In the genomic region with DNA sequence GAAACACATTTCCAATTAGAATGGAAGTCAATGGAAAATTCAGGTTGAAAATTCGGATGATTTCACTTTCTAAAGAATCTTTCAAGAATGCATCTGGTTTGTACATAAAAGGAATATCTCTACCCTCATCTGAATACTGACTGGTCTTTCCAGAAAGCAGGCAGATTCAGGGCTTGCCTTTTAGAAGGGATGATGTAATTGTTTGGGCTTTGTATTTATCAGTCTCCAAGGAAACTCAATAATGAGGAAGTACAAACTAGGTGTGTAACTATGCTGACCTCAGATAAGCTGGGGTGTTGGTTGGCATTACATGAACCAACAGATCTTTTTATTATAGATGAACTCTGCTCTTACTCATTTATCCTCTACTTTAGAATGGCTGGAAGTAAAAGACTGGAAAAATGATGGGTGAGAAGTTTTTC, we compare ENCODE assay signal across 8 cellular contexts. TPM values are rescaled to one million over a fixed set of nuclear protein-coding genes. Genes with fewer than 3 reads are reported as not detected.
DNase-seq lines count a peak whose midpoint lies in the region; ATAC-seq, FAIRE-seq and TF ChIP-seq lines count a peak whose summit lies in the region.

No MANE protein-coding gene starts in this region.

- TF ChIP-seq CTCF in transverse colon (IDR thresholded peaks at IDR 0.05), result no peak

- DNase-seq in ELR (ENCODE audit: low read depth), result peak; percentile 87
- no peak for DNase-seq in transverse colon
- no peak for DNase-seq in activated CD8-positive, alpha-beta T cell treated with anti-CD3 and anti-CD28 coated beads, Interleukin-2, amount 10 ng/mL, durations not matched to agents 7 days and 5 days
- DNase-seq in SHP77 treated with DMSO at 0.1 percent for 48 hours (lab: John Stamatoyannopoulos, UW), result no peak

- POLR2A ChIA-PET in activated CD8-positive, alpha-beta T cell treated with anti-CD3 and anti-CD28 coated beads, Interleukin-2, amount 10 ng/mL, durations not matched to agents 7 days and 5 days (lab: Charles Lee), result no interaction called here

- no peaks in the 10 kb centered on the region for H3K36me3 Mint-ChIP-seq in activated CD8-positive, alpha-beta T cell treated with anti-CD3 and anti-CD28 coated beads, Interleukin-2, amount 10 ng/mL, durations not matched to agents 7 days and 5 days (ENCODE audit: low read depth)

- intact Hi-C loops in transverse colon (cut with DNase I; ENCODE audit: low total_unique reads), result no loop called here

- WGBS in adipose tissue, 3 donors, result 25 to 59% (median 35%) methylated on average over 1 of the region's 1 CpG
- WGBS in transverse colon (ENCODE audit: low coverage in 1 of 2), 2 donors, result 18 to 25% methylated on average over 1 of the region's 1 CpG

- H3K27me3 Mint-ChIP-seq in activated CD8-positive, alpha-beta T cell treated with anti-CD3 and anti-CD28 coated beads, Interleukin-2, amount 10 ng/mL, durations not matched to agents 7 days and 5 days (ENCODE audit: low read depth), result peaks cover 3% of the 10 kb centered on the region

- H3K27ac Mint-ChIP-seq in activated CD8-positive, alpha-beta T cell treated with anti-CD3 and anti-CD28 coated beads, Interleukin-2, amount 10 ng/mL, durations not matched to agents 7 days and 5 days, result no peak overlapping the region

- peaks cover 0 to 21% (median 6%) of the 10 kb centered on the region in 4 donors for H3K36me3 ChIP-seq in transverse colon

- H3K27ac ChIP-seq in adipose tissue (ENCODE audit: low read depth, low read length), result peak overlapping the region; percentile 72
- H3K27ac ChIP-seq in transverse colon, result peak overlapping the region; percentile 73 to 88 (median 86)

- no peak overlapping the region for H3K4me3 Mint-ChIP-seq in activated CD8-positive, alpha-beta T cell treated with anti-CD3 and anti-CD28 coated beads, Interleukin-2, amount 10 ng/mL, durations not matched to agents 7 days and 5 days

- TF ChIP-seq POLR2A in transverse colon (IDR thresholded peaks at IDR 0.05), result no peak

- peak; percentile 91 for ATAC-seq in GM21786 (IDR thresholded peaks at IDR 0.05; ENCODE audit: unreplicated experiment)
- no peak for ATAC-seq in activated CD8-positive, alpha-beta T cell treated with anti-CD3 and anti-CD28 coated beads, Interleukin-2, amount 10 ng/mL, durations not matched to agents 7 days and 5 days

- in situ Hi-C loops in transverse colon (cut with MboI; ENCODE audit: low pct_ligation_motif_present in 1 of 4, low pct_unique_long_range_greater_than_20kb in 1 of 4, low sequenced_read_pairs in 3 of 4), result no loop called here

- CTCF ChIA-PET in activated CD8-positive, alpha-beta T cell treated with anti-CD3 and anti-CD28 coated beads, Interleukin-2, amount 10 ng/mL, durations not matched to agents 7 days and 5 days (lab: Charles Lee), result no interaction called here

- H3K4me1 ChIP-seq in transverse colon, result peaks cover 20 to 50% (median 37%) of the 10 kb centered on the region in 4 donors

- H3K9me3 ChIP-seq in transverse colon, result no peaks in the 10 kb centered on the region

- TF ChIP-seq RAD21 in Ishikawa (IDR thresholded peaks at IDR 0.05; ENCODE audit: low read depth), result no peak

- H3K4me1 Mint-ChIP-seq in activated CD8-positive, alpha-beta T cell treated with anti-CD3 and anti-CD28 coated beads, Interleukin-2, amount 10 ng/mL, durations not matched to agents 7 days and 5 days (ENCODE audit: low read depth), result no peaks in the 10 kb centered on the region

- H3K4me3 ChIP-seq in transverse colon, result peak overlapping the region in 1 of 4 donors; percentile 4

- peak; percentile 96 for FAIRE-seq in islet of Langerhans (lab: Jason Lieb, UNC)

- no peak for TF ChIP-seq EP300 in Ishikawa (IDR thresholded peaks at IDR 0.05; ENCODE audit: borderline replicate concordance)
- peak; percentile 96 for TF ChIP-seq EP300 in transverse colon (IDR thresholded peaks at IDR 0.05; ENCODE audit: low read depth)

- H3K9me3 Mint-ChIP-seq in activated CD8-positive, alpha-beta T cell treated with anti-CD3 and anti-CD28 coated beads, Interleukin-2, amount 10 ng/mL, durations not matched to agents 7 days and 5 days (ENCODE audit: insufficient read depth), result no peaks in the 10 kb centered on the region

- no peaks in the 10 kb centered on the region for H3K27me3 ChIP-seq in transverse colon

TF ChIP-seq in Ishikawa, 13 proteins besides CTCF, POLR2A, EP300 and RAD21:
- TF ChIP-seq TEAD4 (IDR thresholded peaks at IDR 0.05) (no peak), TAF1 (IDR thresholded peaks at IDR 0.05; ENCODE audit: low read depth) (no peak), ZBTB7A (IDR thresholded peaks at IDR 0.05; ENCODE audit: low read depth) (no peak), NFIC (IDR thresholded peaks at IDR 0.05) (0 out of 2 replicates have a peak, but pooled peaks have one; percentile 7), CEBPB (IDR thresholded peaks at IDR 0.05) (0 out of 2 replicates have a peak, but pooled peaks have one; percentile 18)
- TF ChIP-seq, protein P1, sequence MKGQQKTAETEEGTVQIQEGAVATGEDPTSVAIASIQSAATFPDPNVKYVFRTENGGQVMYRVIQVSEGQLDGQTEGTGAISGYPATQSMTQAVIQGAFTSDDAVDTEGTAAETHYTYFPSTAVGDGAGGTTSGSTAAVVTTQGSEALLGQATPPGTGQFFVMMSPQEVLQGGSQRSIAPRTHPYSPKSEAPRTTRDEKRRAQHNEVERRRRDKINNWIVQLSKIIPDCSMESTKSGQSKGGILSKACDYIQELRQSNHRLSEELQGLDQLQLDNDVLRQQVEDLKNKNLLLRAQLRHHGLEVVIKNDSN (IDR thresholded peaks at IDR 0.05), result no peak
- TF ChIP-seq, protein P2, sequence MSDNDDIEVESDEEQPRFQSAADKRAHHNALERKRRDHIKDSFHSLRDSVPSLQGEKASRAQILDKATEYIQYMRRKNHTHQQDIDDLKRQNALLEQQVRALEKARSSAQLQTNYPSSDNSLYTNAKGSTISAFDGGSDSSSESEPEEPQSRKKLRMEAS (IDR thresholded peaks at IDR 0.05), result no peak
- TF ChIP-seq, protein P3, sequence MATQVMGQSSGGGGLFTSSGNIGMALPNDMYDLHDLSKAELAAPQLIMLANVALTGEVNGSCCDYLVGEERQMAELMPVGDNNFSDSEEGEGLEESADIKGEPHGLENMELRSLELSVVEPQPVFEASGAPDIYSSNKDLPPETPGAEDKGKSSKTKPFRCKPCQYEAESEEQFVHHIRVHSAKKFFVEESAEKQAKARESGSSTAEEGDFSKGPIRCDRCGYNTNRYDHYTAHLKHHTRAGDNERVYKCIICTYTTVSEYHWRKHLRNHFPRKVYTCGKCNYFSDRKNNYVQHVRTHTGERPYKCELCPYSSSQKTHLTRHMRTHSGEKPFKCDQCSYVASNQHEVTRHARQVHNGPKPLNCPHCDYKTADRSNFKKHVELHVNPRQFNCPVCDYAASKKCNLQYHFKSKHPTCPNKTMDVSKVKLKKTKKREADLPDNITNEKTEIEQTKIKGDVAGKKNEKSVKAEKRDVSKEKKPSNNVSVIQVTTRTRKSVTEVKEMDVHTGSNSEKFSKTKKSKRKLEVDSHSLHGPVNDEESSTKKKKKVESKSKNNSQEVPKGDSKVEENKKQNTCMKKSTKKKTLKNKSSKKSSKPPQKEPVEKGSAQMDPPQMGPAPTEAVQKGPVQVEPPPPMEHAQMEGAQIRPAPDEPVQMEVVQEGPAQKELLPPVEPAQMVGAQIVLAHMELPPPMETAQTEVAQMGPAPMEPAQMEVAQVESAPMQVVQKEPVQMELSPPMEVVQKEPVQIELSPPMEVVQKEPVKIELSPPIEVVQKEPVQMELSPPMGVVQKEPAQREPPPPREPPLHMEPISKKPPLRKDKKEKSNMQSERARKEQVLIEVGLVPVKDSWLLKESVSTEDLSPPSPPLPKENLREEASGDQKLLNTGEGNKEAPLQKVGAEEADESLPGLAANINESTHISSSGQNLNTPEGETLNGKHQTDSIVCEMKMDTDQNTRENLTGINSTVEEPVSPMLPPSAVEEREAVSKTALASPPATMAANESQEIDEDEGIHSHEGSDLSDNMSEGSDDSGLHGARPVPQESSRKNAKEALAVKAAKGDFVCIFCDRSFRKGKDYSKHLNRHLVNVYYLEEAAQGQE (IDR thresholded peaks at IDR 0.05; ENCODE audit: low read depth), result no peak
TF ChIP-seq in Ishikawa: peak in this region for 2.

RNA-seq across cellular contexts. Expression of a gene that starts 24.1 kb away (rescaled TPM):
- 100 to 1,000 TPM in 2 of 3 donors, 10 to 100 TPM in 1; 70.4 to 239 (median 228) TPM for polyA plus RNA-seq in adipose tissue
- total RNA-seq in transverse colon, result 100 to 1,000 TPM; 201 to 259 (median 225) TPM
- total RNA-seq in activated CD8-positive, alpha-beta T cell treated with anti-CD3 and anti-CD28 coated beads, Interleukin-2, amount 10 ng/mL, durations not matched to agents 7 days and 5 days, result 1 to 10 TPM; 9.4 to 9.5 TPM

Comparison
In these comparisons a context has a peak if more than half of its experiments do, and no peak if none do; other contexts are left out.
1. RNA of a gene that starts 24.1 kb away (total RNA-seq): 201 to 259 TPM in transverse colon; 9.4 to 9.5 TPM in activated CD8-positive, alpha-beta T cell treated with anti-CD3 and anti-CD28 coated beads, Interleukin-2, amount 10 ng/mL, durations not matched to agents 7 days and 5 days; every median in the first group is over 10 times any median in the second.